In genomic region chr6:30047220-30047619, GRCh38 we compare ENCODE assay signal across 1 cellular context.
A peak's percentile ranks its signal among the peaks of the same experiment; 100 is the strongest.
TF ChIP-seq lines count a peak whose summit lies in the region.

No MANE protein-coding gene starts in this region.

TF ChIP-seq in K562, 482 proteins besides CTCF, POLR2A, EP300 and RAD21 (continued from another document and continues in another):
- TF ChIP-seq SP1 (CRISPR knock-in tag; IDR thresholded peaks at IDR 0.05) (no peak), ELF1 (tag; IDR thresholded peaks at IDR 0.05) (no peak), POLR2AphosphoS5 (IDR thresholded peaks at IDR 0.05; ENCODE audit: control insufficient read depth, insufficient read depth, low read depth, low read length) (no peak), TBL1XR1 (IDR thresholded peaks at IDR 0.05; ENCODE audit: low read length in 2 of 2) (no peak), E2F6 (IDR thresholded peaks at IDR 0.05; ENCODE audit: borderline replicate concordance in 1 of 2, extremely low read depth in 1 of 2, insufficient read depth in 1 of 2, insufficient read length in 1 of 2, low read depth in 1 of 2, low read length in 1 of 2, poor library complexity in 1 of 2, severe bottlenecking in 1 of 2) (no peak), ZNF354B (CRISPR knock-in tag; IDR thresholded peaks at IDR 0.05) (no peak), RREB1 (CRISPR knock-in tag; IDR thresholded peaks at IDR 0.05) (no peak), ID3 (CRISPR knock-in tag; IDR thresholded peaks at IDR 0.05) (no peak), ID3 (tag; IDR thresholded peaks at IDR 0.05) (0 out of 2 replicates have a peak, but pooled peaks have one; percentile 22), ZNF589 (CRISPR knock-in tag; IDR thresholded peaks at IDR 0.05; ENCODE audit: low read depth) (no peak), PCBP2 (IDR thresholded peaks at IDR 0.05; ENCODE audit: low read depth, low read length, poor library complexity, severe bottlenecking) (no peak), MAX (CRISPR knock-in tag; IDR thresholded peaks at IDR 0.05) (no peak), ZKSCAN8 (CRISPR knock-in tag; IDR thresholded peaks at IDR 0.05) (no peak), RCOR1 (IDR thresholded peaks at IDR 0.05; ENCODE audit: borderline replicate concordance in 1 of 2, low read depth in 2 of 2, low read length in 2 of 2) (peak in 1 of 2 experiments; percentile 49; a peak in 1 of 4 replicates), KDM1A (IDR thresholded peaks at IDR 0.05) (peak; percentile 62 to 68; a peak in 2 of 4 replicates), CHD1 (IDR thresholded peaks at IDR 0.05; ENCODE audit: low read length) (no peak), CEBPB (tag; IDR thresholded peaks at IDR 0.05) (no peak), PML (IDR thresholded peaks at IDR 0.05; ENCODE audit: low read length) (no peak), MBD1 (CRISPR knock-in tag; IDR thresholded peaks at IDR 0.05) (no peak), SMARCA4 (IDR thresholded peaks at IDR 0.05) (peak; percentile 25; the same call in 1 of the 2 replicates), FOXP4 (CRISPR knock-in tag; IDR thresholded peaks at IDR 0.05; ENCODE audit: borderline replicate concordance) (no peak), ARID1B (IDR thresholded peaks at IDR 0.05) (peak; percentile 56), CHAMP1 (IDR thresholded peaks at IDR 0.05) (no peak), ZNF398 (CRISPR knock-in tag; IDR thresholded peaks at IDR 0.05) (no peak), GATAD2A (IDR thresholded peaks at IDR 0.05) (no peak), ELK1 (CRISPR knock-in tag; IDR thresholded peaks at IDR 0.05) (no peak), TSC22D4 (tag; IDR thresholded peaks at IDR 0.05) (no peak), THAP12 (CRISPR knock-in tag; IDR thresholded peaks at IDR 0.05) (no peak), CHCHD3 (CRISPR knock-in tag; IDR thresholded peaks at IDR 0.05) (no peak), ASH1L (IDR thresholded peaks at IDR 0.05; ENCODE audit: borderline replicate concordance, low read depth, partially characterized antibody) (no peak), ARID3A (IDR thresholded peaks at IDR 0.05; ENCODE audit: borderline replicate concordance, low read depth, low read length) (no peak), MXD1 (CRISPR knock-in tag; IDR thresholded peaks at IDR 0.05; ENCODE audit: borderline replicate concordance, poor library complexity, severe bottlenecking) (no peak), RBM34 (IDR thresholded peaks at IDR 0.05; ENCODE audit: borderline replicate concordance, insufficient read depth, low read length) (no peak), U2AF2 (optimal IDR thresholded peaks at IDR 0.05; ENCODE audit: low read depth, low read length) (no peak), TEAD4 (IDR thresholded peaks at IDR 0.05; ENCODE audit: low read length) (peak; percentile 50; the same call in 1 of the 2 replicates), TEAD4 (CRISPR knock-in tag; IDR thresholded peaks at IDR 0.05; ENCODE audit: borderline replicate concordance) (no peak), MEF2D (tag; conservative IDR thresholded peaks at IDR 0.05; ENCODE audit: low read depth) (no peak)
